9 cellular contexts compared by ENCODE assay signal in genomic region chr2:43083710-43084698, GRCh38.
DNase-seq lines count a peak whose midpoint lies in the region; ATAC-seq, FAIRE-seq and TF ChIP-seq lines count a peak whose summit lies in the region.
"Had no signal": no experiment of that assay in that cellular context is flagged by ENCODE, and none has a peak within 500 bp of the region (broad histone marks: within the 10 kb centered on the region; RNA-seq: fewer than 3 reads in every experiment).

No MANE protein-coding gene starts in this region.

- CTCF ChIA-PET in A549 (lab: Yijun Ruan, JAX): interaction anchor here (0.8 to 1.6 kb wide), 6 partner anchors 29 to 109 kb away, joined by 3 to 7 read pairs (median 3); no protein-coding TSS in a partner anchor

- no peaks in the 10 kb centered on the region for H3K27me3 Mint-ChIP-seq in stimulated activated naive CD8-positive, alpha-beta T cell treated with anti-CD3 and anti-CD28 coated beads, Interleukin-15, amount 100 ng/mL, for 72 hours
- H3K27me3 Mint-ChIP-seq: activated naive CD4-positive, alpha-beta T cell treated with anti-CD3 and anti-CD28 coated beads, Interleukin-2, amount 50 U/mL, for 24 hours had no signal

- 77% methylated on average over 13 of the region's 13 CpGs for WGBS in A549 (ENCODE audit: missing lambda C conversion rate)
- 34 to 45% methylated on average over 13 of the region's 13 CpGs for WGBS in esophagus, 2 donors

- peaks cover 76% of the 10 kb centered on the region for H3K4me1 ChIP-seq in A549
- H3K4me1 ChIP-seq in esophagus (ENCODE audit: control insufficient read depth in 2 of 2, insufficient read depth in 2 of 2, low read length in 1 of 2): peaks cover 18 to 30% of the 10 kb centered on the region in 2 donors
- H3K4me1 ChIP-seq in muscle layer of colon (ENCODE audit: insufficient read depth, low read length): peaks cover 83% of the 10 kb centered on the region

- H3K27ac Mint-ChIP-seq in stimulated activated naive CD8-positive, alpha-beta T cell treated with anti-CD3 and anti-CD28 coated beads, Interleukin-15, amount 100 ng/mL, for 72 hours: no peak overlapping the region

- peaks cover 67% of the 10 kb centered on the region for H3K4me1 Mint-ChIP-seq in stimulated activated naive CD8-positive, alpha-beta T cell treated with anti-CD3 and anti-CD28 coated beads, Interleukin-15, amount 100 ng/mL, for 72 hours

- TF ChIP-seq RAD21 in A549 (conservative IDR thresholded peaks at IDR 0.05 in 1 of 2, IDR thresholded peaks at IDR 0.05 in 1 of 2): no peak

- H3K27ac ChIP-seq in A549: peak overlapping the region; percentile 82 to 90
- H3K27ac ChIP-seq in esophagus (ENCODE audit: low read depth in 2 of 2, low read length in 1 of 2): peak overlapping the region; percentile 41 to 84
- peak overlapping the region; percentile 92 for H3K27ac ChIP-seq in muscle layer of colon (ENCODE audit: low read depth, low read length)

- no peak overlapping the region for H3K4me3 Mint-ChIP-seq in stimulated activated naive CD8-positive, alpha-beta T cell treated with anti-CD3 and anti-CD28 coated beads, Interleukin-15, amount 100 ng/mL, for 72 hours
- H3K4me3 Mint-ChIP-seq: activated naive CD4-positive, alpha-beta T cell treated with anti-CD3 and anti-CD28 coated beads, Interleukin-2, amount 50 U/mL, for 24 hours had no signal

- no peak for TF ChIP-seq POLR2A in A549 (IDR thresholded peaks at IDR 0.05; ENCODE audit: low read length)
- no peak for TF ChIP-seq POLR2A in H54 (IDR thresholded peaks at IDR 0.05; ENCODE audit: low read depth, low read length)

- no peaks in the 10 kb centered on the region for H3K9me3 ChIP-seq in A549
- H3K9me3 ChIP-seq in esophagus (ENCODE audit: control insufficient read depth in 2 of 2, insufficient read depth in 1 of 2, low read depth in 1 of 2, low read length in 1 of 2): no peaks in the 10 kb centered on the region
- no peaks in the 10 kb centered on the region for H3K9me3 ChIP-seq in muscle layer of colon (ENCODE audit: low read length)

- POLR2A ChIA-PET in A549 (lab: Yijun Ruan, JAX): no interaction called here

- H3K27me3 ChIP-seq in esophagus (ENCODE audit: control insufficient read depth in 1 of 2, insufficient read depth in 2 of 2, low read length in 2 of 2): no peaks in the 10 kb centered on the region
- H3K27me3 ChIP-seq in muscle layer of colon (ENCODE audit: control insufficient read depth in 1 of 2, insufficient read depth in 2 of 2, low read length in 2 of 2): no peaks in the 10 kb centered on the region

- ATAC-seq in A549: no peak
- no peak for ATAC-seq in stimulated activated naive CD8-positive, alpha-beta T cell treated with anti-CD3 and anti-CD28 coated beads, Interleukin-15, amount 100 ng/mL, for 72 hours
- ATAC-seq in GM18907 (IDR thresholded peaks at IDR 0.05; ENCODE audit: unreplicated experiment): no peak

- H3K36me3 ChIP-seq in esophagus (ENCODE audit: control insufficient read depth in 2 of 2, insufficient read depth in 2 of 2, low read length in 1 of 2): no peaks in the 10 kb centered on the region
- no peaks in the 10 kb centered on the region for H3K36me3 ChIP-seq in muscle layer of colon (ENCODE audit: insufficient read depth, low read length)

- peak overlapping the region; percentile 3 for H3K9ac ChIP-seq in muscle layer of colon (ENCODE audit: low read length)

- FAIRE-seq in A549 (lab: Jason Lieb, UNC): no peak
- FAIRE-seq in H54 (lab: Jason Lieb, UNC): no peak

- H3K9me3 Mint-ChIP-seq in stimulated activated naive CD8-positive, alpha-beta T cell treated with anti-CD3 and anti-CD28 coated beads, Interleukin-15, amount 100 ng/mL, for 72 hours: no peaks in the 10 kb centered on the region
- H3K9me3 Mint-ChIP-seq: activated naive CD4-positive, alpha-beta T cell treated with anti-CD3 and anti-CD28 coated beads, Interleukin-2, amount 50 U/mL, for 24 hours had no signal

- DNase-seq in A549 (ENCODE audit: low read depth in 1 of 2, low spot score in 1 of 2) (peak in 1 of 2 experiments; percentile 34), NCI-H2196 (lab: John Stamatoyannopoulos, UW; ENCODE audit: unreplicated experiment) (peak; percentile 20), H54 (ENCODE audit: insufficient read length, low spot score) (no peak), NCI-H187 (lab: John Stamatoyannopoulos, UW) (no peak)
- DNase-seq in stimulated activated naive CD8-positive, alpha-beta T cell treated with anti-CD3 and anti-CD28 coated beads, Interleukin-15, amount 100 ng/mL, for 72 hours: no peak

- no peak for TF ChIP-seq EP300 in A549 (IDR thresholded peaks at IDR 0.05)

- no peak for TF ChIP-seq CTCF in A549 (IDR thresholded peaks at IDR 0.05)

- H3K4me3 ChIP-seq in A549 (no peak overlapping the region), esophagus (ENCODE audit: low read depth in 1 of 2, low read length in 2 of 2) (no peak overlapping the region), muscle layer of colon (ENCODE audit: low read depth in 1 of 2, low read length in 2 of 2) (no peak overlapping the region)

- peak overlapping the region; percentile 49; the same call in 2 of the 3 replicates for H3K4me2 ChIP-seq in A549

TF ChIP-seq in A549, 52 proteins besides CTCF, POLR2A, EP300 and RAD21:
- TF ChIP-seq CBX8 (IDR thresholded peaks at IDR 0.05) (no peak), ZFP36 (IDR thresholded peaks at IDR 0.05; ENCODE audit: borderline replicate concordance, partially characterized antibody) (no peak), ZNF302 (CRISPR knock-in tag; IDR thresholded peaks at IDR 0.05) (no peak)
